19 cellular contexts compared by ENCODE assay signal in genomic region chr1:196380311-196380710, GRCh38.
DNase-seq lines count a peak whose midpoint lies in the region; ATAC-seq and TF ChIP-seq lines count a peak whose summit lies in the region.
"Had no signal": no experiment of that assay in that cellular context is flagged by ENCODE, and none has a peak within 500 bp of the region (broad histone marks: within the 10 kb centered on the region; RNA-seq: fewer than 3 reads in every experiment).

No MANE protein-coding gene starts in this region.

- TF ChIP-seq CTCF in body of pancreas (IDR thresholded peaks at IDR 0.05) (no peak), PC-3 (conservative IDR thresholded peaks at IDR 0.05; ENCODE audit: low read depth, low read length) (no peak)

- no peaks in the 10 kb centered on the region for H3K9me3 ChIP-seq in body of pancreas
- H3K9me3 ChIP-seq in PC-3 (ENCODE audit: low read length), result no peaks in the 10 kb centered on the region
- H3K9me3 ChIP-seq: esophagus squamous epithelium, SJCRH30 had no signal

- no peak for TF ChIP-seq POLR2A in body of pancreas (IDR thresholded peaks at IDR 0.05)

- H3K4me2 ChIP-seq in PC-3 (ENCODE audit: low read length), result no peak overlapping the region

- H3K4me1 ChIP-seq in body of pancreas (no peaks in the 10 kb centered on the region), PC-3 (ENCODE audit: insufficient read depth, low read length) (peaks cover 7% of the 10 kb centered on the region; the same call in 1 of the 2 replicates)
- H3K4me1 ChIP-seq: esophagus squamous epithelium, SJCRH30 had no signal

- H4K20me1 ChIP-seq in PC-3 (ENCODE audit: low read length), result no peaks in the 10 kb centered on the region

- POLR2A ChIA-PET in PC-3 (lab: Charles Lee; ENCODE audit: unreplicated experiment), result no interaction called here

- peak; percentile 11 for DNase-seq in NCI-H2171 treated with DMSO at 0.1 percent for 48 hours (lab: John Stamatoyannopoulos, UW)
- no peak for DNase-seq in NCI-H2171 (lab: John Stamatoyannopoulos, UW)
- DNase-seq in NCI-H2107 (lab: John Stamatoyannopoulos, UW), result peak; percentile 43
- no peak for DNase-seq in body of pancreas
- DNase-seq in myocyte (ENCODE audit: low read depth), result peak; percentile 28
- DNase-seq in NCI-H526 treated with DMSO at 0.1 percent for 48 hours (lab: John Stamatoyannopoulos, UW), result no peak
- DNase-seq in PC-3, result no peak
- DNase-seq: activated CD4-positive, alpha-beta T cell treated with anti-CD3 and anti-CD28 coated beads, Interleukin-2, amount 50 U/mL, for 4 hours; activated gamma-delta T cell; effector memory CD4-positive, alpha-beta T cell; esophagus squamous epithelium; H7; left colon; midbrain; SJCRH30; T-helper 17 cell; WERI-Rb-1 had no signal

- BruUV-seq in PC-3 (replicated peaks; lab: Mats Ljungman, UMichigan), result no TSS peak

- H3K36me3 ChIP-seq in body of pancreas (replicated peaks in 1 of 2; ENCODE audit: insufficient read depth in 1 of 2, low read depth in 2 of 2) (no peaks in the 10 kb centered on the region), PC-3 (ENCODE audit: low read depth, low read length) (no peaks in the 10 kb centered on the region)
- H3K36me3 ChIP-seq: esophagus squamous epithelium, SJCRH30, WERI-Rb-1 had no signal

- no peak overlapping the region for H2AFZ ChIP-seq in PC-3 (ENCODE audit: low read length)

- intact Hi-C loops in body of pancreas (cut with DNase I) (no loop called here), PC-3 (cut with micrococcal nuclease) (no loop called here)

- H3K27me3 ChIP-seq in body of pancreas (no peaks in the 10 kb centered on the region), PC-3 (ENCODE audit: low read length) (no peaks in the 10 kb centered on the region)
- H3K27me3 ChIP-seq: esophagus squamous epithelium, SJCRH30 had no signal

- H3K4me3 ChIP-seq in body of pancreas, result no peak overlapping the region
- H3K4me3 ChIP-seq in PC-3 (ENCODE audit: low read length), result no peak overlapping the region
- H3K4me3 ChIP-seq: esophagus squamous epithelium, SJCRH30 had no signal

- H3K9me2 ChIP-seq in PC-3 (replicated peaks; ENCODE audit: low read length), result no peaks in the 10 kb centered on the region

- 25 to 26% methylated on average over 1 of the region's 1 CpG for WGBS in body of pancreas, 2 donors

- H3K79me2 ChIP-seq in PC-3 (ENCODE audit: low read length), result no peaks in the 10 kb centered on the region

- H3F3A ChIP-seq in PC-3 (ENCODE audit: low read length, unreplicated experiment), result no peaks in the 10 kb centered on the region

- no peak overlapping the region for H3K27ac ChIP-seq in body of pancreas
- no peak overlapping the region for H3K27ac ChIP-seq in PC-3 (ENCODE audit: low read length)
- H3K27ac ChIP-seq: esophagus squamous epithelium, SJCRH30, WERI-Rb-1 had no signal

- peak; percentile 77 for ATAC-seq in body of pancreas
- ATAC-seq in GM21576 (IDR thresholded peaks at IDR 0.05; ENCODE audit: unreplicated experiment), result no peak
- no peak for ATAC-seq in PC-3
- ATAC-seq: left colon; stimulated activated effector memory CD8-positive, alpha-beta T cell treated with anti-CD3 and anti-CD28 coated beads, Interleukin-12 subunit alpha, Interleukin-12 subunit beta, amount 100 ng/mL, for 72 hours; T-helper 17 cell had no signal

- H3K9ac ChIP-seq in PC-3 (ENCODE audit: low read length), result no peak overlapping the region

- CTCF ChIA-PET in PC-3 (lab: Charles Lee), result no interaction called here

Comparison
In these comparisons a context has a peak if more than half of its experiments do, and no peak if none do; other contexts are left out.
1. DNase-seq: peak in NCI-H2171 treated with DMSO at 0.1 percent for 48 hours (single experiment), NCI-H2107 (single experiment) and myocyte (single experiment); none in NCI-H2171 (single experiment), body of pancreas (0 of 4), NCI-H526 treated with DMSO at 0.1 percent for 48 hours (single experiment) and PC-3 (single experiment).